ENCODE assay signal across 26 cellular contexts in the genomic region with DNA sequence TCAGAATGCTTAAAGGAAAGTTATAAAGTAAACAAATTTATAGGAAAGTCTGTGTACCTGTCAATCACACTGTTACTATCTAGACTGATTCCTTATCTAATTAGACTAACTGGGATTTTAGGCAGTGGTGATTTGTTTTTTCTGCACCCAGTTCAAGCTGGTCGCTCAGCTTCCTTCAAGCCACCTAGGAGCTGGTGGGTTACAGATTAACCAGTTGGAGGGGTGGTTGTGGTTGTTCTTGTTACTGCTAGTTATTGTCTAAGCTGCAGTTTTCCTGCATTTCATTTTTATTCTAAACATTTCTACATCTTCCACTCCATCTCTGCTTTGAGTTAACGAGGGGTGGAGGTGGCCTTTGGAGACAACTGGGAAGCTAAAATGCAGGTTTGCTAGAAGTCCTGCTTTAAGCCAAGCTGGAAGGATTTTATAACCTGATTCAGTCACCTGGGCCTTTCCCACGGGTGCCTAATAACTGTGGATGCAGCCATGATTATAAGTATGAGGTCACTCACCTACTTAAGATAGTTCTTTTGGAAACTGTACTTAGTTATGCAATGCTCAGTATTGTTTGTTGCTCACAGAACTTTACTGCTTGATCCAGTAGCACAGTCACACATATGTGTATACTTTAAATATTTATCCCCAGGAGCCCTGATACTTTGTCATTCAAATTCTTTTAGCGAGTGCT.
"Had no signal": no experiment of that assay in that cellular context is flagged by ENCODE, and none has a peak within 500 bp of the region (broad histone marks: within the 10 kb centered on the region; RNA-seq: fewer than 3 reads in every experiment).

No MANE protein-coding gene starts in this region.

- H3K27ac ChIP-seq: epithelial cell of prostate, hepatocyte, left lung, neutrophil, prostate gland, sigmoid colon, thyroid gland, upper lobe of left lung had no signal

- H3K4me3 ChIP-seq: hepatocyte, left lung, lung, prostate gland, sigmoid colon, smooth muscle cell, thyroid gland, upper lobe of left lung had no signal

- ATAC-seq: activated CD4-positive, alpha-beta T cell treated with anti-CD3 and anti-CD28 coated beads for 36 hours; left lung; stimulated activated naive CD8-positive, alpha-beta T cell treated with anti-CD3 and anti-CD28 coated beads, Interleukin-15, amount 100 ng/mL, for 72 hours had no signal

- H3K36me3 ChIP-seq: left lung, neutrophil, prostate gland, sigmoid colon, thyroid gland, upper lobe of left lung had no signal

- H3K9me3 ChIP-seq: left lung, neutrophil, prostate gland, thyroid gland, upper lobe of left lung had no signal

- DNase-seq: activated B cell treated with CpG ODN at 0.5 μM for 24 hours; activated CD4-positive, alpha-beta T cell treated with anti-CD3 and anti-CD28 coated beads for 36 hours; activated CD4-positive, alpha-beta T cell treated with anti-CD3 and anti-CD28 coated beads, Interleukin-2, amount 50 U/mL, for 4 hours; activated effector memory CD4-positive, alpha-beta T cell treated with Interleukin-2 at 50 U/mL for 16 hours; activated naive CD4-positive, alpha-beta T cell treated with Interleukin-2 at 50 U/mL for 16 hours; activated T-cell treated with anti-CD3 and anti-CD28 coated beads for 4 hours; anterior cingulate cortex; dermis blood vessel endothelial cell; effector CD4-positive, alpha-beta T cell; glutamatergic neuron; left lung; nephron progenitor cell; sigmoid colon; stimulated activated CD4-positive, alpha-beta T cell treated with anti-CD3 and anti-CD28 coated beads, Interleukin-1b, Interleukin-23, amount 100 ng/mL, for 48 hours; stimulated activated CD4-positive, alpha-beta T cell treated with anti-CD3 and anti-CD28 coated beads, Interleukin-4, amount 100 ng/mL, for 4 hours; stimulated activated CD8-positive, alpha-beta memory T cell treated with anti-CD3 and anti-CD28 coated beads, Interleukin-4, amount 100 ng/mL, for 48 hours; stimulated activated naive CD8-positive, alpha-beta T cell treated with anti-CD3 and anti-CD28 coated beads, Interleukin-15, amount 100 ng/mL, for 72 hours; T-helper 1 cell; thyroid gland; upper lobe of left lung had no signal

- H3K4me1 ChIP-seq: left lung, prostate gland, sigmoid colon, thyroid gland had no signal

- H3K27me3 ChIP-seq: hepatocyte, left lung, neutrophil, sigmoid colon, thyroid gland, upper lobe of left lung had no signal
